Comparison of ENCODE assay signal across 13 cellular contexts in genomic region chr2:172082105-172082943, GRCh38. TPM values are rescaled to one million over a fixed set of nuclear protein-coding genes. Genes with fewer than 3 reads are reported as not detected.
DNase-seq lines count a peak whose midpoint lies in the region; ATAC-seq and TF ChIP-seq lines count a peak whose summit lies in the region.
"Had no signal": no experiment of that assay in that cellular context is flagged by ENCODE, and none has a peak within 500 bp of the region (broad histone marks: within the 10 kb centered on the region; RNA-seq: fewer than 3 reads in every experiment).

No MANE protein-coding gene starts in this region.

- ATAC-seq in activated naive CD8-positive, alpha-beta T cell treated with anti-CD3 and anti-CD28 coated beads, Interleukin-2, amount 10 ng/mL, durations not matched to agents 7 days and 5 days (ENCODE audit: low read depth): no peak
- no peak for ATAC-seq in activated naive CD8-positive, alpha-beta T cell treated with anti-CD3 and anti-CD28 coated beads, Interleukin-2, amount 50 U/mL, for 24 hours
- no peak for ATAC-seq in activated CD8-positive, alpha-beta T cell treated with anti-CD3 and anti-CD28 coated beads for 36 hours
- no peak for ATAC-seq in GM18520 (IDR thresholded peaks at IDR 0.05; ENCODE audit: unreplicated experiment)
- no peak for ATAC-seq in activated CD4-positive, CD25-positive, alpha-beta regulatory T cell treated with anti-CD3 and anti-CD28 coated beads, Interleukin-2, amount 50 U/mL, for 24 hours
- ATAC-seq in HG03457 (IDR thresholded peaks at IDR 0.05; ENCODE audit: unreplicated experiment): no peak

- peak overlapping the region; percentile 61 for H3K4me3 Mint-ChIP-seq in activated naive CD8-positive, alpha-beta T cell treated with anti-CD3 and anti-CD28 coated beads, Interleukin-2, amount 10 ng/mL, durations not matched to agents 7 days and 5 days
- no peak overlapping the region for H3K4me3 Mint-ChIP-seq in activated naive CD8-positive, alpha-beta T cell treated with anti-CD3 and anti-CD28 coated beads, Interleukin-2, amount 50 U/mL, for 24 hours
- no peak overlapping the region for H3K4me3 Mint-ChIP-seq in activated CD8-positive, alpha-beta T cell treated with anti-CD3 and anti-CD28 coated beads for 36 hours
- H3K4me3 Mint-ChIP-seq in type B pancreatic cell: peak overlapping the region; percentile 47

- intact Hi-C loops in activated CD8-positive, alpha-beta T cell treated with anti-CD3 and anti-CD28 coated beads for 36 hours (cut with micrococcal nuclease): no loop called here

- H3K4me1 Mint-ChIP-seq in activated naive CD8-positive, alpha-beta T cell treated with anti-CD3 and anti-CD28 coated beads, Interleukin-2, amount 10 ng/mL, durations not matched to agents 7 days and 5 days: peaks cover 40% of the 10 kb centered on the region
- H3K4me1 Mint-ChIP-seq in activated naive CD8-positive, alpha-beta T cell treated with anti-CD3 and anti-CD28 coated beads, Interleukin-2, amount 50 U/mL, for 24 hours: peaks cover 28% of the 10 kb centered on the region
- H3K4me1 Mint-ChIP-seq in activated CD8-positive, alpha-beta T cell treated with anti-CD3 and anti-CD28 coated beads for 36 hours (ENCODE audit: low read depth): peaks cover 35% of the 10 kb centered on the region
- H3K4me1 Mint-ChIP-seq in type B pancreatic cell (ENCODE audit: unreplicated experiment): peaks cover 24% of the 10 kb centered on the region

- POLR2A ChIA-PET in activated naive CD8-positive, alpha-beta T cell treated with anti-CD3 and anti-CD28 coated beads, Interleukin-2, amount 10 ng/mL, durations not matched to agents 7 days and 5 days (lab: Charles Lee): interaction anchor here (0.9 to 1.7 kb wide), 3 partner anchors 11 to 21 kb away, joined by 3 to 5 read pairs (median 3); partner anchors contain the start of gene DLX2
- POLR2A ChIA-PET in activated CD8-positive, alpha-beta T cell treated with anti-CD3 and anti-CD28 coated beads for 36 hours (lab: Charles Lee): interaction anchor here (0.9 to 2.8 kb wide), 4 partner anchors 10 to 24 kb away, joined by 3 to 15 read pairs (median 6); no protein-coding TSS in a partner anchor

- CTCF ChIA-PET in activated CD8-positive, alpha-beta T cell treated with anti-CD3 and anti-CD28 coated beads for 36 hours (lab: Charles Lee): interaction anchor here (1.0 to 3.3 kb wide), 8 partner anchors 9 to 44 kb away, joined by 3 to 15 read pairs (median 6); partner anchors contain the start of gene DLX2

- DNase-seq in activated naive CD8-positive, alpha-beta T cell treated with anti-CD3 and anti-CD28 coated beads, Interleukin-2, amount 10 ng/mL, durations not matched to agents 7 days and 5 days: no peak
- no peak for DNase-seq in activated naive CD8-positive, alpha-beta T cell treated with anti-CD3 and anti-CD28 coated beads, Interleukin-2, amount 50 U/mL, for 24 hours
- peak; percentile 8 for DNase-seq in activated CD8-positive, alpha-beta T cell treated with anti-CD3 and anti-CD28 coated beads for 36 hours
- peak; percentile 16 for DNase-seq in iPS-NIHi7 (ENCODE audit: extremely low spot score)
- no peak for DNase-seq in type B pancreatic cell (ENCODE audit: extremely low spot score, unreplicated experiment)
- DNase-seq: effector CD4-positive, alpha-beta T cell; occipital lobe; Peyer's patch had no signal

- peaks cover 94% of the 10 kb centered on the region for H3K27me3 Mint-ChIP-seq in activated naive CD8-positive, alpha-beta T cell treated with anti-CD3 and anti-CD28 coated beads, Interleukin-2, amount 10 ng/mL, durations not matched to agents 7 days and 5 days
- peaks cover 80% of the 10 kb centered on the region for H3K27me3 Mint-ChIP-seq in activated naive CD8-positive, alpha-beta T cell treated with anti-CD3 and anti-CD28 coated beads, Interleukin-2, amount 50 U/mL, for 24 hours
- peaks cover 82% of the 10 kb centered on the region for H3K27me3 Mint-ChIP-seq in activated CD8-positive, alpha-beta T cell treated with anti-CD3 and anti-CD28 coated beads for 36 hours
- H3K27me3 Mint-ChIP-seq in type B pancreatic cell: peaks cover 99% of the 10 kb centered on the region

- no peak overlapping the region for H3K27ac Mint-ChIP-seq in activated naive CD8-positive, alpha-beta T cell treated with anti-CD3 and anti-CD28 coated beads, Interleukin-2, amount 10 ng/mL, durations not matched to agents 7 days and 5 days
- H3K27ac Mint-ChIP-seq in activated naive CD8-positive, alpha-beta T cell treated with anti-CD3 and anti-CD28 coated beads, Interleukin-2, amount 50 U/mL, for 24 hours: no peak overlapping the region
- H3K27ac Mint-ChIP-seq in activated CD8-positive, alpha-beta T cell treated with anti-CD3 and anti-CD28 coated beads for 36 hours: no peak overlapping the region
- no peak overlapping the region for H3K27ac Mint-ChIP-seq in type B pancreatic cell

- H3K36me3 Mint-ChIP-seq in activated naive CD8-positive, alpha-beta T cell treated with anti-CD3 and anti-CD28 coated beads, Interleukin-2, amount 10 ng/mL, durations not matched to agents 7 days and 5 days: peaks cover 4% of the 10 kb centered on the region
- peaks cover 6% of the 10 kb centered on the region for H3K36me3 Mint-ChIP-seq in activated naive CD8-positive, alpha-beta T cell treated with anti-CD3 and anti-CD28 coated beads, Interleukin-2, amount 50 U/mL, for 24 hours (ENCODE audit: low read depth)
- H3K36me3 Mint-ChIP-seq in activated CD8-positive, alpha-beta T cell treated with anti-CD3 and anti-CD28 coated beads for 36 hours (ENCODE audit: low read depth): peaks cover 6% of the 10 kb centered on the region
- peaks cover 7% of the 10 kb centered on the region for H3K36me3 Mint-ChIP-seq in type B pancreatic cell

- TF ChIP-seq CTCF in activated CD8-positive, alpha-beta T cell treated with anti-CD3 and anti-CD28 coated beads for 36 hours (IDR thresholded peaks at IDR 0.05): no peak
- TF ChIP-seq CTCF in type B pancreatic cell (conservative IDR thresholded peaks at IDR 0.05): no peak

- H3K9me3 Mint-ChIP-seq in activated naive CD8-positive, alpha-beta T cell treated with anti-CD3 and anti-CD28 coated beads, Interleukin-2, amount 10 ng/mL, durations not matched to agents 7 days and 5 days: no peaks in the 10 kb centered on the region
- H3K9me3 Mint-ChIP-seq in activated naive CD8-positive, alpha-beta T cell treated with anti-CD3 and anti-CD28 coated beads, Interleukin-2, amount 50 U/mL, for 24 hours: peaks cover 4% of the 10 kb centered on the region
- no peaks in the 10 kb centered on the region for H3K9me3 Mint-ChIP-seq in activated CD8-positive, alpha-beta T cell treated with anti-CD3 and anti-CD28 coated beads for 36 hours
- H3K9me3 Mint-ChIP-seq in type B pancreatic cell: no peaks in the 10 kb centered on the region

RNA-seq across cellular contexts. Expression of gene DLX1, which starts 3.0 kb away (rescaled TPM):
- not detected for total RNA-seq in activated naive CD8-positive, alpha-beta T cell treated with anti-CD3 and anti-CD28 coated beads, Interleukin-2, amount 10 ng/mL, durations not matched to agents 7 days and 5 days
- total RNA-seq in activated CD8-positive, alpha-beta T cell treated with anti-CD3 and anti-CD28 coated beads for 36 hours: not detected
- 0.59 and 10.0 TPM in 2 replicates for total RNA-seq in type B pancreatic cell (ENCODE audit: low replicate concordance)
- total RNA-seq: liver, Peyer's patch had no signal

RNA-seq across cellular contexts. Expression of gene DLX2, which starts 20.4 kb away (rescaled TPM):
- total RNA-seq in activated naive CD8-positive, alpha-beta T cell treated with anti-CD3 and anti-CD28 coated beads, Interleukin-2, amount 10 ng/mL, durations not matched to agents 7 days and 5 days: not detected
- not detected for total RNA-seq in activated CD8-positive, alpha-beta T cell treated with anti-CD3 and anti-CD28 coated beads for 36 hours
- 4.3 and 6.9 TPM in 2 replicates for total RNA-seq in type B pancreatic cell (ENCODE audit: low replicate concordance)
- total RNA-seq: aorta, liver, Peyer's patch had no signal

Comparison
In these comparisons a context has a peak if more than half of its experiments do, and no peak if none do; other contexts are left out.
1. H3K4me3 Mint-ChIP-seq: peak in activated naive CD8-positive, alpha-beta T cell treated with anti-CD3 and anti-CD28 coated beads, Interleukin-2, amount 10 ng/mL, durations not matched to agents 7 days and 5 days (single experiment) and type B pancreatic cell (single experiment); none in activated naive CD8-positive, alpha-beta T cell treated with anti-CD3 and anti-CD28 coated beads, Interleukin-2, amount 50 U/mL, for 24 hours (single experiment) and activated CD8-positive, alpha-beta T cell treated with anti-CD3 and anti-CD28 coated beads for 36 hours (single experiment).
2. DNase-seq: peak in activated CD8-positive, alpha-beta T cell treated with anti-CD3 and anti-CD28 coated beads for 36 hours (single experiment) and iPS-NIHi7 (single experiment); none in activated naive CD8-positive, alpha-beta T cell treated with anti-CD3 and anti-CD28 coated beads, Interleukin-2, amount 10 ng/mL, durations not matched to agents 7 days and 5 days (single experiment), activated naive CD8-positive, alpha-beta T cell treated with anti-CD3 and anti-CD28 coated beads, Interleukin-2, amount 50 U/mL, for 24 hours (single experiment) and type B pancreatic cell (single experiment).